27 cellular contexts compared by ENCODE assay signal in genomic region chr5:55966284-55966683, GRCh38. TPM values are rescaled to one million over a fixed set of nuclear protein-coding genes. Genes with fewer than 3 reads are reported as not detected.
A peak's percentile ranks its signal among the peaks of the same experiment; 100 is the strongest.
DNase-seq lines count a peak whose midpoint lies in the region; ATAC-seq and TF ChIP-seq lines count a peak whose summit lies in the region.
"Had no signal": no experiment of that assay in that cellular context is flagged by ENCODE, and none has a peak within 500 bp of the region (broad histone marks: within the 10 kb centered on the region; RNA-seq: fewer than 3 reads in every experiment).

No MANE protein-coding gene starts in this region.

- H3K4me1 Mint-ChIP-seq in activated naive CD4-positive, alpha-beta T cell treated with anti-CD3 and anti-CD28 coated beads for 36 hours (ENCODE audit: low read depth): peaks cover 54% of the 10 kb centered on the region

- intact Hi-C loops in activated naive CD4-positive, alpha-beta T cell treated with anti-CD3 and anti-CD28 coated beads for 36 hours (cut with micrococcal nuclease): loop anchor here (1.0 kb wide), 2 partner anchors 12 to 363 kb away; no protein-coding TSS in a partner anchor
- intact Hi-C loops in mucosa of descending colon (cut with DNase I, micrococcal nuclease): no loop called here

- peaks cover 37% of the 10 kb centered on the region for H3F3A ChIP-seq in MM.1S (ENCODE audit: insufficient read depth, low read length)

- peak; percentile 81 to 94 for ATAC-seq in activated naive CD4-positive, alpha-beta T cell treated with anti-CD3 and anti-CD28 coated beads, Interleukin-2, amount 50 U/mL, for 72 hours
- ATAC-seq in mucosa of descending colon (peak; percentile 80), HG03039 (IDR thresholded peaks at IDR 0.05; ENCODE audit: unreplicated experiment) (no peak)
- ATAC-seq: body of pancreas had no signal

- peaks cover 19% of the 10 kb centered on the region for H4K20me1 ChIP-seq in MM.1S (ENCODE audit: insufficient read depth, low read length)

- 0 out of 2 replicates have a peak overlapping the region, but pooled peaks have one; percentile 7 for H3K27ac ChIP-seq in MM.1S (ENCODE audit: low read length)
- H3K27ac ChIP-seq: body of pancreas, C4-2B, esophagus muscularis mucosa, gastrocnemius medialis, hepatocyte, left ventricle myocardium inferior, thyroid gland had no signal

- H3K4me3 ChIP-seq in MM.1S (ENCODE audit: low read length) (no peak overlapping the region), mucosa of descending colon (no peak overlapping the region)
- H3K4me3 ChIP-seq: body of pancreas, esophagus muscularis mucosa, gastrocnemius medialis, hepatocyte, left ventricle myocardium inferior, thyroid gland had no signal

- H3K4me2 ChIP-seq in MM.1S (ENCODE audit: low read depth, low read length): no peak overlapping the region
- H3K4me2 ChIP-seq: hepatocyte had no signal

- no peaks in the 10 kb centered on the region for H3K27me3 Mint-ChIP-seq in activated naive CD4-positive, alpha-beta T cell treated with anti-CD3 and anti-CD28 coated beads for 36 hours (ENCODE audit: low read depth)
- H3K27me3 Mint-ChIP-seq: natural killer cell treated with Interleukin-12 subunit alpha and Interleukin-12 subunit beta and Interleukin-15 and Interleukin-18, amount 100 ng/mL, for 72 hours had no signal

- no peak overlapping the region for H3K4me3 Mint-ChIP-seq in activated naive CD4-positive, alpha-beta T cell treated with anti-CD3 and anti-CD28 coated beads for 36 hours
- H3K4me3 Mint-ChIP-seq: mesothelial cell of epicardium; natural killer cell treated with Interleukin-12 subunit alpha and Interleukin-12 subunit beta and Interleukin-15 and Interleukin-18, amount 100 ng/mL, for 72 hours had no signal

- H2AFZ ChIP-seq in MM.1S (ENCODE audit: low read length): no peak overlapping the region
- H2AFZ ChIP-seq: hepatocyte had no signal

- H3K9me2 ChIP-seq in MM.1S (replicated peaks; ENCODE audit: insufficient read depth, low read length): no peaks in the 10 kb centered on the region

- H3K9me3 Mint-ChIP-seq in activated naive CD4-positive, alpha-beta T cell treated with anti-CD3 and anti-CD28 coated beads for 36 hours: no peaks in the 10 kb centered on the region
- H3K9me3 Mint-ChIP-seq in activated naive CD4-positive, alpha-beta T cell treated with anti-CD3 and anti-CD28 coated beads, Interleukin-2, amount 50 U/mL, for 72 hours: no peaks in the 10 kb centered on the region
- H3K9me3 Mint-ChIP-seq: mesothelial cell of epicardium; natural killer cell treated with Interleukin-12 subunit alpha and Interleukin-12 subunit beta and Interleukin-15 and Interleukin-18, amount 100 ng/mL, for 72 hours had no signal

- peaks cover 38% of the 10 kb centered on the region for H3K36me3 Mint-ChIP-seq in activated naive CD4-positive, alpha-beta T cell treated with anti-CD3 and anti-CD28 coated beads for 36 hours (ENCODE audit: low read depth)
- peaks cover 0 to 21% of the 10 kb centered on the region in 2 donors for H3K36me3 Mint-ChIP-seq in activated naive CD4-positive, alpha-beta T cell treated with anti-CD3 and anti-CD28 coated beads, Interleukin-2, amount 50 U/mL, for 72 hours

- peaks cover 97% of the 10 kb centered on the region for H3K79me2 ChIP-seq in MM.1S (ENCODE audit: low read length)

- peak overlapping the region; percentile 78 for H3K27ac Mint-ChIP-seq in activated naive CD4-positive, alpha-beta T cell treated with anti-CD3 and anti-CD28 coated beads for 36 hours
- H3K27ac Mint-ChIP-seq in activated naive CD4-positive, alpha-beta T cell treated with anti-CD3 and anti-CD28 coated beads, Interleukin-2, amount 50 U/mL, for 72 hours: peak overlapping the region; percentile 4 to 60

- H3K9ac ChIP-seq in MM.1S (ENCODE audit: low read length): no peak overlapping the region

- TF ChIP-seq CTCF in MM.1S (IDR thresholded peaks at IDR 0.05; ENCODE audit: low read length): no peak
- no peak for TF ChIP-seq CTCF in mucosa of descending colon (IDR thresholded peaks at IDR 0.05)

- H3K27me3 ChIP-seq in MM.1S (replicated peaks; ENCODE audit: insufficient read depth, low read length): no peaks in the 10 kb centered on the region
- H3K27me3 ChIP-seq: body of pancreas, esophagus muscularis mucosa, gastrocnemius medialis, hepatocyte, thyroid gland had no signal

- H3K4me1 ChIP-seq in MM.1S (ENCODE audit: low read length) (peaks cover 21% of the 10 kb centered on the region), mucosa of descending colon (ENCODE audit: low read depth) (peaks cover 4% of the 10 kb centered on the region)

- no peaks in the 10 kb centered on the region for H3K9me3 ChIP-seq in MM.1S (replicated peaks; ENCODE audit: insufficient read depth, low read length)
- H3K9me3 ChIP-seq in mucosa of descending colon: no peaks in the 10 kb centered on the region
- H3K9me3 ChIP-seq: body of pancreas, esophagus muscularis mucosa, gastrocnemius medialis, left ventricle myocardium inferior, thyroid gland had no signal

- CTCF ChIA-PET in activated naive CD4-positive, alpha-beta T cell treated with anti-CD3 and anti-CD28 coated beads for 36 hours (lab: Charles Lee): no interaction called here

- peak; percentile 35 for DNase-seq in activated naive CD4-positive, alpha-beta T cell treated with anti-CD3 and anti-CD28 coated beads for 36 hours
- DNase-seq in activated naive CD4-positive, alpha-beta T cell (lab: John Stamatoyannopoulos, UW): no peak
- DNase-seq in MM.1S: no peak
- no peak for DNase-seq in activated naive CD4-positive, alpha-beta T cell treated with anti-CD3 and anti-CD28 coated beads, Interleukin-2, amount 50 U/mL, for 72 hours (ENCODE audit: low spot score in 2 of 2)
- no peak for DNase-seq in mucosa of descending colon
- DNase-seq in NCI-H1436 treated with DMSO at 0.1 percent for 48 hours (lab: John Stamatoyannopoulos, UW): no peak
- DNase-seq: activated CD4-positive, alpha-beta T cell treated with anti-CD3 and anti-CD28 coated beads, Interleukin-2, amount 50 U/mL, for 1 hour; body of pancreas; effector CD8-positive, alpha-beta T cell; gastrocnemius medialis; GOT3; Karpas-422; left ventricle myocardium inferior; NCI-H1694 treated with DMSO at 0.1 percent for 48 hours; NCI-H2171 treated with DMSO at 0.1 percent for 48 hours; NCI-H524 treated with DMSO at 0.1 percent for 48 hours; NK-92 treated with Interleukin-12 subunit alpha and Interleukin-12 subunit beta, amount 100 ng/mL, for 24 hours; retina; stimulated activated CD4-positive, alpha-beta T cell treated with anti-CD3 and anti-CD28 coated beads, Interleukin-4, amount 100 ng/mL, for 24 hours; stimulated activated naive CD4-positive, alpha-beta T cell treated with Interleukin-2 at 50 U/mL for 16 hours had no signal

- H3K36me3 ChIP-seq in MM.1S (replicated peaks; ENCODE audit: insufficient read depth, low read length) (peaks cover 32% of the 10 kb centered on the region), mucosa of descending colon (ENCODE audit: low read depth) (no peaks in the 10 kb centered on the region)

RNA-seq across cellular contexts. Expression of gene IL6ST, which starts 28.5 kb away (rescaled TPM):
- 100 to 1,000 TPM in 1 of 2 experiments, 10 to 100 TPM in 1; 93.4 to 103 TPM for total RNA-seq in activated naive CD4-positive, alpha-beta T cell treated with anti-CD3 and anti-CD28 coated beads for 36 hours
- 10 to 100 TPM; 47.8 to 84.0 TPM for total RNA-seq in activated naive CD4-positive, alpha-beta T cell treated with anti-CD3 and anti-CD28 coated beads, Interleukin-2, amount 50 U/mL, for 72 hours
- 100 to 1,000 TPM in 2 of 3 donors, 10 to 100 TPM in 1; 78.0 to 209 (median 126) TPM for total RNA-seq in mucosa of descending colon
